Comparison of ENCODE assay signal across 1 cellular context in the genomic region with DNA sequence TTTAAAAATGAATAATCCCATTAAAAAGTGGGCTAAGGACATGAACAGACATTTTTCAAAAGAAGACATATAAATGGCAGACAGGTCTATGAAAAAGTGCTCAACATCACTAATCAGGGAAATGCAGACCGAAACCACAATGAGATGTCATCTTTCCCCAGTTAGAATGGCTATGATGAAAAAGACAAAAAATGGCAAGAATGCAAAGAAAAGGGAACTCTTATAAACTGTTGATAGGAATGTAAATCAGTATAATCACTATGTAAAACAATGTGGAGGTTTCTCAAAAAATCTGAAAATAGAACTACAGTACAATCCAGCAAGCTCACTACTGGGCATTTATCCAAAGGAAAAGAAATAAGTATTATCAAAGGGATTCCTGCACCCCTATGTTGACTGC.
A peak's percentile ranks its signal among the peaks of the same experiment; 100 is the strongest.
TF ChIP-seq lines count a peak whose summit lies in the region.

No MANE protein-coding gene starts in this region.

TF ChIP-seq in K562, 482 proteins besides CTCF, POLR2A, EP300 and RAD21 (continued from another document):
- TF ChIP-seq, protein P1, sequence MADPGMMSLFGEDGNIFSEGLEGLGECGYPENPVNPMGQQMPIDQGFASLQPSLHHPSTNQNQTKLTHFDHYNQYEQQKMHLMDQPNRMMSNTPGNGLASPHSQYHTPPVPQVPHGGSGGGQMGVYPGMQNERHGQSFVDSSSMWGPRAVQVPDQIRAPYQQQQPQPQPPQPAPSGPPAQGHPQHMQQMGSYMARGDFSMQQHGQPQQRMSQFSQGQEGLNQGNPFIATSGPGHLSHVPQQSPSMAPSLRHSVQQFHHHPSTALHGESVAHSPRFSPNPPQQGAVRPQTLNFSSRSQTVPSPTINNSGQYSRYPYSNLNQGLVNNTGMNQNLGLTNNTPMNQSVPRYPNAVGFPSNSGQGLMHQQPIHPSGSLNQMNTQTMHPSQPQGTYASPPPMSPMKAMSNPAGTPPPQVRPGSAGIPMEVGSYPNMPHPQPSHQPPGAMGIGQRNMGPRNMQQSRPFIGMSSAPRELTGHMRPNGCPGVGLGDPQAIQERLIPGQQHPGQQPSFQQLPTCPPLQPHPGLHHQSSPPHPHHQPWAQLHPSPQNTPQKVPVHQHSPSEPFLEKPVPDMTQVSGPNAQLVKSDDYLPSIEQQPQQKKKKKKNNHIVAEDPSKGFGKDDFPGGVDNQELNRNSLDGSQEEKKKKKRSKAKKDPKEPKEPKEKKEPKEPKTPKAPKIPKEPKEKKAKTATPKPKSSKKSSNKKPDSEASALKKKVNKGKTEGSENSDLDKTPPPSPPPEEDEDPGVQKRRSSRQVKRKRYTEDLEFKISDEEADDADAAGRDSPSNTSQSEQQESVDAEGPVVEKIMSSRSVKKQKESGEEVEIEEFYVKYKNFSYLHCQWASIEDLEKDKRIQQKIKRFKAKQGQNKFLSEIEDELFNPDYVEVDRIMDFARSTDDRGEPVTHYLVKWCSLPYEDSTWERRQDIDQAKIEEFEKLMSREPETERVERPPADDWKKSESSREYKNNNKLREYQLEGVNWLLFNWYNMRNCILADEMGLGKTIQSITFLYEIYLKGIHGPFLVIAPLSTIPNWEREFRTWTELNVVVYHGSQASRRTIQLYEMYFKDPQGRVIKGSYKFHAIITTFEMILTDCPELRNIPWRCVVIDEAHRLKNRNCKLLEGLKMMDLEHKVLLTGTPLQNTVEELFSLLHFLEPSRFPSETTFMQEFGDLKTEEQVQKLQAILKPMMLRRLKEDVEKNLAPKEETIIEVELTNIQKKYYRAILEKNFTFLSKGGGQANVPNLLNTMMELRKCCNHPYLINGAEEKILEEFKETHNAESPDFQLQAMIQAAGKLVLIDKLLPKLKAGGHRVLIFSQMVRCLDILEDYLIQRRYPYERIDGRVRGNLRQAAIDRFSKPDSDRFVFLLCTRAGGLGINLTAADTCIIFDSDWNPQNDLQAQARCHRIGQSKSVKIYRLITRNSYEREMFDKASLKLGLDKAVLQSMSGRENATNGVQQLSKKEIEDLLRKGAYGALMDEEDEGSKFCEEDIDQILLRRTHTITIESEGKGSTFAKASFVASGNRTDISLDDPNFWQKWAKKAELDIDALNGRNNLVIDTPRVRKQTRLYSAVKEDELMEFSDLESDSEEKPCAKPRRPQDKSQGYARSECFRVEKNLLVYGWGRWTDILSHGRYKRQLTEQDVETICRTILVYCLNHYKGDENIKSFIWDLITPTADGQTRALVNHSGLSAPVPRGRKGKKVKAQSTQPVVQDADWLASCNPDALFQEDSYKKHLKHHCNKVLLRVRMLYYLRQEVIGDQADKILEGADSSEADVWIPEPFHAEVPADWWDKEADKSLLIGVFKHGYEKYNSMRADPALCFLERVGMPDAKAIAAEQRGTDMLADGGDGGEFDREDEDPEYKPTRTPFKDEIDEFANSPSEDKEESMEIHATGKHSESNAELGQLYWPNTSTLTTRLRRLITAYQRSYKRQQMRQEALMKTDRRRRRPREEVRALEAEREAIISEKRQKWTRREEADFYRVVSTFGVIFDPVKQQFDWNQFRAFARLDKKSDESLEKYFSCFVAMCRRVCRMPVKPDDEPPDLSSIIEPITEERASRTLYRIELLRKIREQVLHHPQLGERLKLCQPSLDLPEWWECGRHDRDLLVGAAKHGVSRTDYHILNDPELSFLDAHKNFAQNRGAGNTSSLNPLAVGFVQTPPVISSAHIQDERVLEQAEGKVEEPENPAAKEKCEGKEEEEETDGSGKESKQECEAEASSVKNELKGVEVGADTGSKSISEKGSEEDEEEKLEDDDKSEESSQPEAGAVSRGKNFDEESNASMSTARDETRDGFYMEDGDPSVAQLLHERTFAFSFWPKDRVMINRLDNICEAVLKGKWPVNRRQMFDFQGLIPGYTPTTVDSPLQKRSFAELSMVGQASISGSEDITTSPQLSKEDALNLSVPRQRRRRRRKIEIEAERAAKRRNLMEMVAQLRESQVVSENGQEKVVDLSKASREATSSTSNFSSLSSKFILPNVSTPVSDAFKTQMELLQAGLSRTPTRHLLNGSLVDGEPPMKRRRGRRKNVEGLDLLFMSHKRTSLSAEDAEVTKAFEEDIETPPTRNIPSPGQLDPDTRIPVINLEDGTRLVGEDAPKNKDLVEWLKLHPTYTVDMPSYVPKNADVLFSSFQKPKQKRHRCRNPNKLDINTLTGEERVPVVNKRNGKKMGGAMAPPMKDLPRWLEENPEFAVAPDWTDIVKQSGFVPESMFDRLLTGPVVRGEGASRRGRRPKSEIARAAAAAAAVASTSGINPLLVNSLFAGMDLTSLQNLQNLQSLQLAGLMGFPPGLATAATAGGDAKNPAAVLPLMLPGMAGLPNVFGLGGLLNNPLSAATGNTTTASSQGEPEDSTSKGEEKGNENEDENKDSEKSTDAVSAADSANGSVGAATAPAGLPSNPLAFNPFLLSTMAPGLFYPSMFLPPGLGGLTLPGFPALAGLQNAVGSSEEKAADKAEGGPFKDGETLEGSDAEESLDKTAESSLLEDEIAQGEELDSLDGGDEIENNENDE (IDR thresholded peaks at IDR 0.05; ENCODE audit: low read depth, low read length) = no peak
- peak; percentile 83; the same call in 1 of the 2 replicates for TF ChIP-seq TEAD4 (IDR thresholded peaks at IDR 0.05; ENCODE audit: low read length)
- TF ChIP-seq TEAD4 (CRISPR knock-in tag; IDR thresholded peaks at IDR 0.05; ENCODE audit: borderline replicate concordance) = no peak
- TF ChIP-seq SOX6 (IDR thresholded peaks at IDR 0.05) = 0 out of 2 replicates have a peak, but pooled peaks have one; percentile 36
- no peak for TF ChIP-seq PTTG1 (tag; IDR thresholded peaks at IDR 0.05; ENCODE audit: low read depth)
- TF ChIP-seq TEAD1 (CRISPR knock-in tag; IDR thresholded peaks at IDR 0.05) = peak in 1 of 2 experiments; percentile 68; a peak in 1 of 4 replicates
- peak; percentile 72; the same call in 1 of the 2 replicates for TF ChIP-seq ZNF766 (CRISPR knock-in tag; conservative IDR thresholded peaks at IDR 0.05)
- TF ChIP-seq, protein P2, sequence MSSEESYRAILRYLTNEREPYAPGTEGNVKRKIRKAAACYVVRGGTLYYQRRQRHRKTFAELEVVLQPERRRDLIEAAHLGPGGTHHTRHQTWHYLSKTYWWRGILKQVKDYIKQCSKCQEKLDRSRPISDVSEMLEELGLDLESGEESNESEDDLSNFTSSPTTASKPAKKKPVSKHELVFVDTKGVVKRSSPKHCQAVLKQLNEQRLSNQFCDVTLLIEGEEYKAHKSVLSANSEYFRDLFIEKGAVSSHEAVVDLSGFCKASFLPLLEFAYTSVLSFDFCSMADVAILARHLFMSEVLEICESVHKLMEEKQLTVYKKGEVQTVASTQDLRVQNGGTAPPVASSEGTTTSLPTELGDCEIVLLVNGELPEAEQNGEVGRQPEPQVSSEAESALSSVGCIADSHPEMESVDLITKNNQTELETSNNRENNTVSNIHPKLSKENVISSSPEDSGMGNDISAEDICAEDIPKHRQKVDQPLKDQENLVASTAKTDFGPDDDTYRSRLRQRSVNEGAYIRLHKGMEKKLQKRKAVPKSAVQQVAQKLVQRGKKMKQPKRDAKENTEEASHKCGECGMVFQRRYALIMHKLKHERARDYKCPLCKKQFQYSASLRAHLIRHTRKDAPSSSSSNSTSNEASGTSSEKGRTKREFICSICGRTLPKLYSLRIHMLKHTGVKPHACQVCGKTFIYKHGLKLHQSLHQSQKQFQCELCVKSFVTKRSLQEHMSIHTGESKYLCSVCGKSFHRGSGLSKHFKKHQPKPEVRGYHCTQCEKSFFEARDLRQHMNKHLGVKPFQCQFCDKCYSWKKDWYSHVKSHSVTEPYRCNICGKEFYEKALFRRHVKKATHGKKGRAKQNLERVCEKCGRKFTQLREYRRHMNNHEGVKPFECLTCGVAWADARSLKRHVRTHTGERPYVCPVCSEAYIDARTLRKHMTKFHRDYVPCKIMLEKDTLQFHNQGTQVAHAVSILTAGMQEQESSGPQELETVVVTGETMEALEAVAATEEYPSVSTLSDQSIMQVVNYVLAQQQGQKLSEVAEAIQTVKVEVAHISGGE (CRISPR knock-in tag; IDR thresholded peaks at IDR 0.05) = 0 out of 6 replicates have a peak, but pooled peaks of 1 of the 3 experiments have one; percentile 30
- TF ChIP-seq GATAD2B (IDR thresholded peaks at IDR 0.05; ENCODE audit: borderline replicate concordance) = no peak
- TF ChIP-seq, protein P3, sequence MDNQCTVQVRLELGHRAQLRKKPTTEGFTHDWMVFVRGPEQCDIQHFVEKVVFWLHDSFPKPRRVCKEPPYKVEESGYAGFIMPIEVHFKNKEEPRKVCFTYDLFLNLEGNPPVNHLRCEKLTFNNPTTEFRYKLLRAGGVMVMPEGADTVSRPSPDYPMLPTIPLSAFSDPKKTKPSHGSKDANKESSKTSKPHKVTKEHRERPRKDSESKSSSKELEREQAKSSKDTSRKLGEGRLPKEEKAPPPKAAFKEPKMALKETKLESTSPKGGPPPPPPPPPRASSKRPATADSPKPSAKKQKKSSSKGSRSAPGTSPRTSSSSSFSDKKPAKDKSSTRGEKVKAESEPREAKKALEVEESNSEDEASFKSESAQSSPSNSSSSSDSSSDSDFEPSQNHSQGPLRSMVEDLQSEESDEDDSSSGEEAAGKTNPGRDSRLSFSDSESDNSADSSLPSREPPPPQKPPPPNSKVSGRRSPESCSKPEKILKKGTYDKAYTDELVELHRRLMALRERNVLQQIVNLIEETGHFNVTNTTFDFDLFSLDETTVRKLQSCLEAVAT (IDR thresholded peaks at IDR 0.05) = peak in 1 of 2 experiments; percentile 71; a peak in 2 of 4 replicates
- no peak for TF ChIP-seq CC2D1A (IDR thresholded peaks at IDR 0.05)
- TF ChIP-seq, protein P4, sequence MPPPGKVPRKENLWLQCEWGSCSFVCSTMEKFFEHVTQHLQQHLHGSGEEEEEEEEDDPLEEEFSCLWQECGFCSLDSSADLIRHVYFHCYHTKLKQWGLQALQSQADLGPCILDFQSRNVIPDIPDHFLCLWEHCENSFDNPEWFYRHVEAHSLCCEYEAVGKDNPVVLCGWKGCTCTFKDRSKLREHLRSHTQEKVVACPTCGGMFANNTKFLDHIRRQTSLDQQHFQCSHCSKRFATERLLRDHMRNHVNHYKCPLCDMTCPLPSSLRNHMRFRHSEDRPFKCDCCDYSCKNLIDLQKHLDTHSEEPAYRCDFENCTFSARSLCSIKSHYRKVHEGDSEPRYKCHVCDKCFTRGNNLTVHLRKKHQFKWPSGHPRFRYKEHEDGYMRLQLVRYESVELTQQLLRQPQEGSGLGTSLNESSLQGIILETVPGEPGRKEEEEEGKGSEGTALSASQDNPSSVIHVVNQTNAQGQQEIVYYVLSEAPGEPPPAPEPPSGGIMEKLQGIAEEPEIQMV (tag; conservative IDR thresholded peaks at IDR 0.05; ENCODE audit: low read depth) = no peak
- TF ChIP-seq, protein P5, sequence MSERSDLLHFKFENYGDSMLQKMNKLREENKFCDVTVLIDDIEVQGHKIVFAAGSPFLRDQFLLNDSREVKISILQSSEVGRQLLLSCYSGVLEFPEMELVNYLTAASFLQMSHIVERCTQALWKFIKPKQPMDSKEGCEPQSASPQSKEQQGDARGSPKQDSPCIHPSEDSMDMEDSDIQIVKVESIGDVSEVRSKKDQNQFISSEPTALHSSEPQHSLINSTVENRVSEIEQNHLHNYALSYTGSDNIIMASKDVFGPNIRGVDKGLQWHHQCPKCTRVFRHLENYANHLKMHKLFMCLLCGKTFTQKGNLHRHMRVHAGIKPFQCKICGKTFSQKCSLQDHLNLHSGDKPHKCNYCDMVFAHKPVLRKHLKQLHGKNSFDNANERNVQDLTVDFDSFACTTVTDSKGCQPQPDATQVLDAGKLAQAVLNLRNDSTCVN (CRISPR knock-in tag; IDR thresholded peaks at IDR 0.05) = no peak
- TF ChIP-seq, protein P6, sequence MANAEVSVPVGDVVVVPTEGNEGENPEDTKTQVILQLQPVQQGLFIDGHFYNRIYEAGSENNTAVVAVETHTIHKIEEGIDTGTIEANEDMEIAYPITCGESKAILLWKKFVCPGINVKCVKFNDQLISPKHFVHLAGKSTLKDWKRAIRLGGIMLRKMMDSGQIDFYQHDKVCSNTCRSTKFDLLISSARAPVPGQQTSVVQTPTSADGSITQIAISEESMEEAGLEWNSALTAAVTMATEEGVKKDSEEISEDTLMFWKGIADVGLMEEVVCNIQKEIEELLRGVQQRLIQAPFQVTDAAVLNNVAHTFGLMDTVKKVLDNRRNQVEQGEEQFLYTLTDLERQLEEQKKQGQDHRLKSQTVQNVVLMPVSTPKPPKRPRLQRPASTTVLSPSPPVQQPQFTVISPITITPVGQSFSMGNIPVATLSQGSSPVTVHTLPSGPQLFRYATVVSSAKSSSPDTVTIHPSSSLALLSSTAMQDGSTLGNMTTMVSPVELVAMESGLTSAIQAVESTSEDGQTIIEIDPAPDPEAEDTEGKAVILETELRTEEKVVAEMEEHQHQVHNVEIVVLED (CRISPR knock-in tag; IDR thresholded peaks at IDR 0.05) = no peak
- TF ChIP-seq RCOR1 (IDR thresholded peaks at IDR 0.05; ENCODE audit: borderline replicate concordance in 1 of 2, low read depth in 2 of 2, low read length in 2 of 2) = 0 out of 4 replicates have a peak, but pooled peaks of 1 of the 2 experiments have one; percentile 21
- TF ChIP-seq ZFP1 (CRISPR knock-in tag; IDR thresholded peaks at IDR 0.05) = no peak
- TF ChIP-seq MAFF (IDR thresholded peaks at IDR 0.05; ENCODE audit: low read length) = peak; percentile 28; the same call in 1 of the 2 replicates
